ENCODE assay signal across 9 cellular contexts in the genomic region with DNA sequence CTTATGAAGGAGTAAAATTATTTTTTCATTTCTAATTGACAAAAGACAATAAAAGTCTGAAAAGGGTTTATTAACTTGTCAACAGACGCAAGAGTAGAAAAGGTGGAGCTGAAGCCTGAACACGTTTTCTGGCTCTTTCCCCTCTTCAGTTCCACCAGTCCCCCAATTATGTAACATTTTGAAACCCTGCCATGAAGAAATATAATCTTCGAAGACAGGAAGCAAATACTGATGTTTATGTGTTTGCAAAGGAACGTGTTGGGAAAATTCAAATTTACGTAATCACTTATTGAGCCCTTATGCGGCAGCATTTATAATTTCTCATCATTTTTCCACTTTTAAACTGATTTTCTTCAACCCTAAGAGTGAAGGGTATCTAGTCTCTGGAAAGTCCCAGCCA. TPM values are rescaled to one million over a fixed set of nuclear protein-coding genes. Genes with fewer than 3 reads are reported as not detected.
DNase-seq lines count a peak whose midpoint lies in the region; TF ChIP-seq lines count a peak whose summit lies in the region.
"Had no signal": no experiment of that assay in that cellular context is flagged by ENCODE, and none has a peak within 500 bp of the region (broad histone marks: within the 10 kb centered on the region; RNA-seq: fewer than 3 reads in every experiment).

No MANE protein-coding gene starts in this region.

- peaks cover 13% of the 10 kb centered on the region for H3K36me3 ChIP-seq in SJCRH30

- no peaks in the 10 kb centered on the region for H3K9me3 ChIP-seq in SJCRH30 (replicated peaks)

- peak overlapping the region; percentile 64 for H3K27ac ChIP-seq in SJCRH30

- DNase-seq in GM12865 (ENCODE audit: low read depth) (no peak), SJCRH30 (no peak), fibroblast of mammary gland (ENCODE audit: low read depth) (peak; percentile 27), retinal pigment epithelial cell (ENCODE audit: low read depth) (no peak), LoVo (ENCODE audit: low spot score) (no peak), D341Med (ENCODE audit: low spot score) (no peak), DMS79 (lab: John Stamatoyannopoulos, UW) (no peak)
- DNase-seq in stimulated activated CD4-positive, alpha-beta T cell treated with anti-CD3 and anti-CD28 coated beads, Interleukin-4, amount 100 ng/mL, for 1 hour: no peak
- DNase-seq: NCI-H2107 had no signal

- H3K4me1 ChIP-seq in SJCRH30: 0 out of 2 replicates have a peak, but pooled peaks cover 3% of the 10 kb centered on the region

- no peaks in the 10 kb centered on the region for H3K27me3 ChIP-seq in SJCRH30

- TF ChIP-seq CTCF in GM12865 (IDR thresholded peaks at IDR 0.05; ENCODE audit: insufficient read depth, low read depth, low read length, missing control alignments): no peak
- no peak for TF ChIP-seq CTCF in fibroblast of mammary gland (conservative IDR thresholded peaks at IDR 0.05; ENCODE audit: control insufficient read depth, insufficient read depth, low read depth, low read length)
- TF ChIP-seq CTCF in retinal pigment epithelial cell (conservative IDR thresholded peaks at IDR 0.05; ENCODE audit: low read depth, low read length): no peak

- H3K4me3 ChIP-seq in GM12865 (ENCODE audit: low read depth, low read length) (peak overlapping the region; percentile 81), SJCRH30 (peak overlapping the region; percentile 82), fibroblast of mammary gland (ENCODE audit: control insufficient read depth, low read depth, low read length) (peak overlapping the region; percentile 98), retinal pigment epithelial cell (ENCODE audit: low read length) (peak overlapping the region; percentile 77)

RNA-seq across cellular contexts. Expression of gene AP3S2, which starts 0.8 kb away (rescaled TPM):
- 46.1 and 53.4 TPM in 2 replicates for total RNA-seq in SJCRH30 (2014; rRNA removed; shearing (Covaris generic))

RNA-seq across cellular contexts. Expression of gene ARPIN, which starts 19.7 kb away (rescaled TPM):
- total RNA-seq in SJCRH30 (2014; rRNA removed; shearing (Covaris generic)): 2.4 and 2.8 TPM in 2 replicates
